8 cellular contexts compared by ENCODE assay signal in the genomic region with DNA sequence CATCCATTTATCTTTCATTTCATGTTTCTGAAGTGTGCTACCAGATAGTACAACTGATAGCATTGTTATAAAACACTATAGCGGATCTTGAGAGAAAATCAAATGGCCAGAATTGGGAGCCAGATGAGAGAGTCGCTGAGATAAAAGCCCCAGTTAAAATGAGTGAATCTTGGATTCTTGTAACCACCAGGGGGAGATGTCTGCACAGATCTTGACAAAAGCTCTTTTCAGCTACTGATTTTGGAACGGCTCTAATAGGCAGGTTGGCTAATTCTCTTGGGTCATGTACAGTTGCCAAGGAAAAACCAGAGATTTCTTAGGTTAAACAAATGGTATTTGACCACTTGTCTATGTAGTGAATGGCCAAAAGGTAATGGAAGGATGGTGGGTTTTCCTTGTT. TPM values are rescaled to one million over a fixed set of nuclear protein-coding genes. Genes with fewer than 3 reads are reported as not detected.
DNase-seq lines count a peak whose midpoint lies in the region; ATAC-seq and TF ChIP-seq lines count a peak whose summit lies in the region.

No MANE protein-coding gene starts in this region.

- no peak overlapping the region for H3K27ac Mint-ChIP-seq in WTC11
- no peak overlapping the region for H3K27ac Mint-ChIP-seq in glutamatergic neuron (ENCODE audit: unreplicated experiment)
- H3K27ac Mint-ChIP-seq in progenitor cell of endocrine pancreas = no peak overlapping the region

- H3K4me1 Mint-ChIP-seq in WTC11 = no peaks in the 10 kb centered on the region
- no peaks in the 10 kb centered on the region for H3K4me1 Mint-ChIP-seq in glutamatergic neuron (ENCODE audit: low read depth, unreplicated experiment)
- H3K4me1 Mint-ChIP-seq in progenitor cell of endocrine pancreas (ENCODE audit: low read depth) = no peaks in the 10 kb centered on the region

- H3K36me3 Mint-ChIP-seq in WTC11 (peaks cover 18% of the 10 kb centered on the region), glutamatergic neuron (ENCODE audit: unreplicated experiment) (no peaks in the 10 kb centered on the region), progenitor cell of endocrine pancreas (ENCODE audit: insufficient read depth) (no peaks in the 10 kb centered on the region)

- CTCF ChIA-PET in WTC11 (lab: Charles Lee) = interaction anchor here (0.6 to 5.5 kb wide), 24 partner anchors 10 to 293 kb away, joined by 3 to 39 read pairs (median 4); partner anchors contain the start of gene IQGAP2

- peak; percentile 57 for DNase-seq in AG08396 (ENCODE audit: low spot score)
- peak; percentile 74 for DNase-seq in GM03348 (ENCODE audit: low spot score)
- peak; percentile 42 for DNase-seq in NCI-H1105 treated with DMSO at 0.1 percent for 48 hours (lab: John Stamatoyannopoulos, UW)
- DNase-seq in WTC11 (ENCODE audit: low spot score) = no peak
- no peak for DNase-seq in glutamatergic neuron
- DNase-seq in progenitor cell of endocrine pancreas (ENCODE audit: low spot score, unreplicated experiment) = no peak
- no peak for DNase-seq in DMS79 treated with DMSO at 0.1 percent for 48 hours (lab: John Stamatoyannopoulos, UW)

- no peaks in the 10 kb centered on the region for H3K9me3 Mint-ChIP-seq in WTC11
- peaks cover 2% of the 10 kb centered on the region for H3K9me3 Mint-ChIP-seq in glutamatergic neuron (ENCODE audit: unreplicated experiment)
- no peaks in the 10 kb centered on the region for H3K9me3 Mint-ChIP-seq in progenitor cell of endocrine pancreas (ENCODE audit: low read depth)

- TF ChIP-seq CTCF in WTC11 (IDR thresholded peaks at IDR 0.05) (peak; percentile 69), glutamatergic neuron (IDR thresholded peaks at IDR 0.05; ENCODE audit: partially characterized antibody, unreplicated experiment) (peak; percentile 88), progenitor cell of endocrine pancreas (IDR thresholded peaks at IDR 0.05; ENCODE audit: unreplicated experiment) (peak; percentile 75)

- ATAC-seq in WTC11 (peak; percentile 69), HG03354 (IDR thresholded peaks at IDR 0.05; ENCODE audit: poor library complexity, severe bottlenecking, unreplicated experiment) (no peak)

- POLR2A ChIA-PET in WTC11 (lab: Charles Lee) = no interaction called here

- H3K4me3 Mint-ChIP-seq in WTC11 = no peak overlapping the region
- no peak overlapping the region for H3K4me3 Mint-ChIP-seq in glutamatergic neuron (ENCODE audit: unreplicated experiment)
- no peak overlapping the region for H3K4me3 Mint-ChIP-seq in progenitor cell of endocrine pancreas (ENCODE audit: low read depth)

- no peaks in the 10 kb centered on the region for H3K27me3 Mint-ChIP-seq in WTC11 (ENCODE audit: low read depth)
- peaks cover 2% of the 10 kb centered on the region for H3K27me3 Mint-ChIP-seq in glutamatergic neuron (ENCODE audit: unreplicated experiment)
- H3K27me3 Mint-ChIP-seq in progenitor cell of endocrine pancreas = no peaks in the 10 kb centered on the region

TF ChIP-seq in WTC11, 78 proteins besides CTCF, POLR2A, EP300 and RAD21 (continues in another document):
- TF ChIP-seq OVOL2 (CRISPR knock-in tag; IDR thresholded peaks at IDR 0.05; ENCODE audit: borderline replicate concordance) (no peak), SMAD3 (CRISPR knock-in tag; IDR thresholded peaks at IDR 0.05; ENCODE audit: borderline replicate concordance) (no peak), TP53 (CRISPR knock-in tag; IDR thresholded peaks at IDR 0.05) (no peak), CDX4 (CRISPR knock-in tag; IDR thresholded peaks at IDR 0.05; ENCODE audit: borderline replicate concordance) (no peak), ARID4B (CRISPR knock-in tag; IDR thresholded peaks at IDR 0.05; ENCODE audit: borderline replicate concordance) (no peak), ATF1 (CRISPR knock-in tag; IDR thresholded peaks at IDR 0.05) (no peak), ATF6 (CRISPR knock-in tag; IDR thresholded peaks at IDR 0.05) (no peak), FOXP1 (CRISPR knock-in tag; IDR thresholded peaks at IDR 0.05; ENCODE audit: borderline replicate concordance) (no peak), FOXP4 (CRISPR knock-in tag; IDR thresholded peaks at IDR 0.05) (no peak), HMGA2 (CRISPR knock-in tag; IDR thresholded peaks at IDR 0.05) (no peak), SOX15 (CRISPR knock-in tag; IDR thresholded peaks at IDR 0.05) (no peak)

RNA-seq across cellular contexts. Expression of gene F2RL2, which starts 21.7 kb away (rescaled TPM):
- total RNA-seq in WTC11 (2021) = 0.11 TPM in 1 of 3 replicates, not detected in the others
- not detected for total RNA-seq in glutamatergic neuron (ENCODE audit: unreplicated experiment)
- total RNA-seq in progenitor cell of endocrine pancreas = 0.16 TPM in 1 of 2 replicates, not detected in the other

Comparison
In these comparisons a context has a peak if more than half of its experiments do, and no peak if none do; other contexts are left out.
1. DNase-seq: peak in AG08396 (single experiment), GM03348 (single experiment) and NCI-H1105 treated with DMSO at 0.1 percent for 48 hours (single experiment); none in WTC11 (single experiment), glutamatergic neuron (single experiment), progenitor cell of endocrine pancreas (single experiment) and DMS79 treated with DMSO at 0.1 percent for 48 hours (single experiment).
2. Peak in every context shown above with its lines, with median percentiles within 50 percentile points of each other: CTCF ChIP-seq.